Comparison of ENCODE assay signal across 35 cellular contexts in the genomic region with DNA sequence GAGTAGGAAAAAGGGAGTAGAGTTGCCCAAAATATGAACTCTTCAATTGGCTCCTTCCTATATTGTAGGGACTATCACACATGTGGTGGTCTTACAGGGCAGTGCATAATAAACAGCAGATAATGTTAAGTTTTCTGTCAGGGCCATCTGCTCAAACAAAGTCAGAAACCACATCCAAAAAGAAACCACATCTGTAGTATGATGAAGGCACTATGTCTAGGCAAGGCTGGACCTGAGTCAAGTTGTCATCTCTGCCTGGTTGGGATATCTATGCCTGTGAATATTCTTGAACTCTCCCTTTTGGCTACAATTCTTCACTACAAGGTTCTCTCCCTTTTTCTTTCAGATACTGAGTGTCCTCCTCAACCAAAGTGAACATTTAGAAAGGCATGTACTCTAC.
"Had no signal": no experiment of that assay in that cellular context is flagged by ENCODE, and none has a peak within 500 bp of the region (broad histone marks: within the 10 kb centered on the region; RNA-seq: fewer than 3 reads in every experiment).

No MANE protein-coding gene starts in this region.

- H3K36me3 Mint-ChIP-seq: activated CD4-positive, alpha-beta memory T cell treated with anti-CD3 and anti-CD28 coated beads for 36 hours; activated naive CD4-positive, alpha-beta T cell treated with anti-CD3 and anti-CD28 coated beads, Interleukin-2, amount 50 U/mL, for 24 hours; natural killer cell; neural progenitor cell; stimulated activated memory B cell treated with anti-CD40 and anti-IgM and Interleukin-4, amounts not matched to agents 10 μg/mL and 1 μg/mL and 100 μg/mL, for 72 hours had no signal

- H3K27ac ChIP-seq: breast epithelium, left lung, lower lobe of right lung, neural progenitor cell, parathyroid adenoma, psoas muscle, suprapubic skin, tibial artery, upper lobe of right lung, VCaP had no signal

- H3K27me3 ChIP-seq: left lung, neural progenitor cell, suprapubic skin, tibial artery, upper lobe of right lung had no signal

- H3K9me3 Mint-ChIP-seq: activated CD4-positive, alpha-beta memory T cell treated with anti-CD3 and anti-CD28 coated beads for 36 hours; activated naive CD4-positive, alpha-beta T cell treated with anti-CD3 and anti-CD28 coated beads, Interleukin-2, amount 50 U/mL, for 24 hours; activated naive CD8-positive, alpha-beta T cell treated with anti-CD3 and anti-CD28 coated beads, Interleukin-2, amount 50 U/mL, for 24 hours; activated T-cell treated with anti-CD3 and anti-CD28 coated beads, Interleukin-2, amount 50 U/mL, for 4 hours; natural killer cell; neural progenitor cell had no signal

- H3K27me3 Mint-ChIP-seq: activated CD4-positive, alpha-beta memory T cell treated with anti-CD3 and anti-CD28 coated beads for 36 hours; activated naive CD4-positive, alpha-beta T cell treated with anti-CD3 and anti-CD28 coated beads, Interleukin-2, amount 50 U/mL, for 24 hours; activated naive CD8-positive, alpha-beta T cell treated with anti-CD3 and anti-CD28 coated beads, Interleukin-2, amount 50 U/mL, for 24 hours; stimulated activated memory B cell treated with anti-CD40 and anti-IgM and Interleukin-4, amounts not matched to agents 10 μg/mL and 1 μg/mL and 100 μg/mL, for 72 hours had no signal

- H3K9ac ChIP-seq: neural progenitor cell, parathyroid adenoma had no signal

- H3K36me3 ChIP-seq: breast epithelium, left lung, lower lobe of right lung, neural progenitor cell, suprapubic skin, tibial artery, upper lobe of right lung had no signal

- H3K4me1 ChIP-seq: breast epithelium, left lung, lower lobe of right lung, parathyroid adenoma, psoas muscle, suprapubic skin, tibial artery, upper lobe of right lung had no signal

- H3K4me3 ChIP-seq: breast epithelium, left lung, lower lobe of right lung, neural progenitor cell, psoas muscle, smooth muscle cell, suprapubic skin, tibial artery, upper lobe of right lung had no signal

- FAIRE-seq: islet of Langerhans, TTC549 had no signal

- H2AFZ ChIP-seq: neural progenitor cell, parathyroid adenoma had no signal

- DNase-seq: activated CD4-positive, alpha-beta memory T cell treated with anti-CD3 and anti-CD28 coated beads for 36 hours; activated CD4-positive, alpha-beta T cell treated with anti-CD3 and anti-CD28 coated beads for 48 hours; activated CD8-positive, alpha-beta memory T cell treated with anti-CD3 and anti-CD28 coated beads, Interleukin-2, amount 50 U/mL, for 48 hours; activated naive CD8-positive, alpha-beta T cell treated with anti-CD3 and anti-CD28 coated beads, Interleukin-2, amount 50 U/mL, for 24 hours; activated T-cell treated with anti-CD3 and anti-CD28 coated beads, Interleukin-2, amount 50 U/mL, for 4 hours; amygdala; central memory CD4-positive, alpha-beta T cell; endodermal cell; foreskin fibroblast; head of caudate nucleus; hypothalamus; left lung; lower lobe of right lung; mesendoderm; natural killer cell; occipital lobe; psoas muscle; stimulated activated CD4-positive, alpha-beta T cell treated with anti-CD3 and anti-CD28 coated beads, Interleukin-1b, Interleukin-23, amount 100 ng/mL, for 48 hours; stimulated activated CD4-positive, alpha-beta T cell treated with anti-CD3 and anti-CD28 coated beads, Interleukin-4, amount 100 ng/mL, for 4 hours; stimulated activated CD8-positive, alpha-beta memory T cell treated with anti-CD3 and anti-CD28 coated beads, Interleukin-4, amount 100 ng/mL, for 48 hours; tibial artery; upper lobe of right lung had no signal

- H3K9me3 ChIP-seq: breast epithelium, left lung, lower lobe of right lung, psoas muscle, suprapubic skin, tibial artery, upper lobe of right lung had no signal

- ATAC-seq: activated CD4-positive, CD25-positive, alpha-beta regulatory T cell treated with anti-CD3 and anti-CD28 coated beads, Interleukin-2, amount 50 U/mL, for 24 hours; activated naive CD8-positive, alpha-beta T cell treated with anti-CD3 and anti-CD28 coated beads, Interleukin-2, amount 50 U/mL, for 24 hours; activated T-cell treated with anti-CD3 and anti-CD28 coated beads, Interleukin-2, amount 50 U/mL, for 4 hours; esophagus mucosa; left lung; lower lobe of right lung; natural killer cell; psoas muscle; stimulated activated memory B cell treated with anti-CD40 and anti-IgM and Interleukin-4, amounts not matched to agents 10 μg/mL and 1 μg/mL and 100 μg/mL, for 72 hours; upper lobe of right lung had no signal

- H3K4me2 ChIP-seq: neural progenitor cell, smooth muscle cell had no signal

- H3K27ac Mint-ChIP-seq: activated CD4-positive, alpha-beta memory T cell treated with anti-CD3 and anti-CD28 coated beads for 36 hours; activated naive CD4-positive, alpha-beta T cell treated with anti-CD3 and anti-CD28 coated beads, Interleukin-2, amount 50 U/mL, for 24 hours; activated naive CD8-positive, alpha-beta T cell treated with anti-CD3 and anti-CD28 coated beads, Interleukin-2, amount 50 U/mL, for 24 hours; activated T-helper 2 cell treated with anti-CD3 and anti-CD28 coated beads, Interferon-gamma antibody, Interleukin-2, Interleukin-4, amounts not matched to agents 10 μg/mL and 5 μg/mL and 100 μg/mL, durations not matched to agents 14 hours and 24 hours and 36 hours; endodermal cell; natural killer cell; neural progenitor cell; stimulated activated memory B cell treated with anti-CD40 and anti-IgM and Interleukin-4, amounts not matched to agents 10 μg/mL and 1 μg/mL and 100 μg/mL, for 72 hours had no signal

- H3K79me2 ChIP-seq: parathyroid adenoma had no signal

- H3K4me1 Mint-ChIP-seq: endodermal cell, natural killer cell had no signal

- H3K4me3 Mint-ChIP-seq: activated CD4-positive, alpha-beta memory T cell treated with anti-CD3 and anti-CD28 coated beads for 36 hours; activated naive CD4-positive, alpha-beta T cell treated with anti-CD3 and anti-CD28 coated beads, Interleukin-2, amount 50 U/mL, for 24 hours; activated naive CD8-positive, alpha-beta T cell treated with anti-CD3 and anti-CD28 coated beads, Interleukin-2, amount 50 U/mL, for 24 hours; activated T-cell treated with anti-CD3 and anti-CD28 coated beads, Interleukin-2, amount 50 U/mL, for 4 hours; endodermal cell; natural killer cell; neural progenitor cell; stimulated activated memory B cell treated with anti-CD40 and anti-IgM and Interleukin-4, amounts not matched to agents 10 μg/mL and 1 μg/mL and 100 μg/mL, for 72 hours had no signal
